Comparison of ENCODE assay signal across 15 cellular contexts in the genomic region with DNA sequence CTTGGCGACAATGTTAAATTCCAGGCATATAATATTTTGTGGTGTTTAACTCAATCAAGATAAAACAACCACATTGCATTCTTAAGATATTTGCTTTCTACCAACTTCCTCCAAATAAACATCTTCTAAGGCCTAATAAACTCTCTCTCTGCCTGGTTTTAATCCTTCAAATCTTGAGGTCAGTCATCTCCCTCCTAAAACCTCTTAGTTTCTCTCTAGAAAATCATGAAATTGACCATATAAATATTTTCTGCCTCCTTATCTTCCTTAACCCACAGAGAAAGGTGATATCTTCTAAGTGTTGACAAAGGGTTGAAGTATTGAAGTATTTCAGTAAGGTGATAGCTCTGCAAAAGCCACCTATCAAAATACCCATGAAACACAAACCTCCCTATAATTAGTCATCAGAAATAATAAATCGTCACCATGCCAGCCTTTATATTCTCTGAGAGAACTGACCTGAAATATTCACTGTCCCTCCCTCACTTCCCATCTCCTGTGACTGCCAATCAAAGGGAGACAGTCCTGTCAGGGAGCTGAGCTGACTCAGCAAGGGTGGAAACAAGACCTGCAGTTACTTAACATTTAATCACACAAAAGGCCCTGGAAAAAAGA.
A peak's percentile ranks its signal among the peaks of the same experiment; 100 is the strongest.
DNase-seq lines count a peak whose midpoint lies in the region; ATAC-seq and TF ChIP-seq lines count a peak whose summit lies in the region.
"Had no signal": no experiment of that assay in that cellular context is flagged by ENCODE, and none has a peak within 500 bp of the region (broad histone marks: within the 10 kb centered on the region; RNA-seq: fewer than 3 reads in every experiment).

No MANE protein-coding gene starts in this region.

- H3K18ac ChIP-seq in H9 (ENCODE audit: insufficient read length, low read depth, low read length) (no peak overlapping the region), neuronal stem cell (ENCODE audit: low read length) (no peak overlapping the region)

- no peak overlapping the region for H4K5ac ChIP-seq in H9 (ENCODE audit: insufficient read length, low read depth, low read length)

- H2BK12ac ChIP-seq in H9 (ENCODE audit: insufficient read length, low read depth, low read length) (no peak overlapping the region), neuronal stem cell (ENCODE audit: low read length) (no peak overlapping the region)

- no peaks in the 10 kb centered on the region for H3K27me3 Mint-ChIP-seq in H9 (ENCODE audit: low read depth)
- H3K27me3 Mint-ChIP-seq: activated CD8-positive, alpha-beta T cell treated with anti-CD3 and anti-CD28 coated beads for 36 hours; activated naive CD8-positive, alpha-beta T cell had no signal

- H3K36me3 ChIP-seq in PC-3 (ENCODE audit: low read depth, low read length) (no peaks in the 10 kb centered on the region), neuronal stem cell (replicated peaks in 1 of 2; ENCODE audit: control insufficient read depth in 2 of 2, insufficient read depth in 2 of 2, low read length in 2 of 2) (no peaks in the 10 kb centered on the region)
- H3K36me3 ChIP-seq: spleen had no signal

- peaks cover 0 to 4% (median 0%) of the 10 kb centered on the region in 3 experiments; a peak in 2 of 7 replicates for H3K36me3 Mint-ChIP-seq in H9 (ENCODE audit: insufficient read depth in 1 of 3, low read depth in 3 of 3)
- H3K36me3 Mint-ChIP-seq: activated naive CD8-positive, alpha-beta T cell had no signal

- TF ChIP-seq CTCF in H9 (conservative IDR thresholded peaks at IDR 0.05) (no peak), PC-3 (conservative IDR thresholded peaks at IDR 0.05; ENCODE audit: low read depth, low read length) (no peak)

- H3K4me3 ChIP-seq in PC-3 (ENCODE audit: low read length) (peak overlapping the region; percentile 29; the same call in 1 of the 2 replicates), neuronal stem cell (ENCODE audit: low read length in 2 of 2) (no peak overlapping the region)
- H3K4me3 ChIP-seq: spleen had no signal

- H2AK5ac ChIP-seq in H9 (ENCODE audit: insufficient read length, low read length) (no peak overlapping the region), neuronal stem cell (ENCODE audit: low read depth, low read length) (no peak overlapping the region)

- H3K9me3 ChIP-seq in H9 (ENCODE audit: control insufficient read depth, low read depth, low read length): no peaks in the 10 kb centered on the region
- H3K9me3 ChIP-seq in PC-3 (ENCODE audit: low read length): no peaks in the 10 kb centered on the region
- H3K9me3 ChIP-seq in neuronal stem cell (replicated peaks in 1 of 2; ENCODE audit: control insufficient read depth in 2 of 2, insufficient read depth in 1 of 2, low read depth in 1 of 2, low read length in 2 of 2): no peaks in the 10 kb centered on the region

- H3K27ac Mint-ChIP-seq in H9: peak overlapping the region in 2 of 3 experiments; percentile 1 to 13; a peak in 3 of 7 replicates
- H3K27ac Mint-ChIP-seq: activated CD8-positive, alpha-beta T cell treated with anti-CD3 and anti-CD28 coated beads for 36 hours; activated naive CD8-positive, alpha-beta T cell had no signal

- H3K4me3 Mint-ChIP-seq in H9: no peak overlapping the region
- H3K4me3 Mint-ChIP-seq: activated CD8-positive, alpha-beta T cell treated with anti-CD3 and anti-CD28 coated beads for 36 hours; activated naive CD8-positive, alpha-beta T cell had no signal

- BruUV-seq in PC-3 (replicated peaks; lab: Mats Ljungman, UMichigan): no TSS peak

- H3K9me3 Mint-ChIP-seq in H9: peaks cover 0 to 6% of the 10 kb centered on the region in 2 experiments; a peak in 3 of 5 replicates

- H2BK120ac ChIP-seq in H9 (ENCODE audit: low read depth, low read length, poor library complexity, severe bottlenecking) (no peak overlapping the region), neuronal stem cell (ENCODE audit: low read depth, low read length) (no peak overlapping the region)

- no peak overlapping the region for H3T11ph ChIP-seq in H9 (ENCODE audit: low read length)

- no peak overlapping the region for H3K14ac ChIP-seq in H9 (ENCODE audit: insufficient read depth, low read length)
- no peak overlapping the region for H3K14ac ChIP-seq in neuronal stem cell (ENCODE audit: low read length)

- H2BK20ac ChIP-seq in H9 (ENCODE audit: low read depth, low read length, poor library complexity, severe bottlenecking): no peak overlapping the region

- no peak overlapping the region for H3K4ac ChIP-seq in H9 (ENCODE audit: low read depth, low read length)
- H3K4ac ChIP-seq in neuronal stem cell (ENCODE audit: low read length): no peak overlapping the region

- H4K8ac ChIP-seq in H9 (replicated peaks; ENCODE audit: insufficient read length, low read depth, low read length) (no peak overlapping the region), neuronal stem cell (ENCODE audit: low read depth, low read length) (no peak overlapping the region)

- no peaks in the 10 kb centered on the region for H3K27me3 ChIP-seq in H9 (ENCODE audit: insufficient read depth, low read length)
- no peaks in the 10 kb centered on the region for H3K27me3 ChIP-seq in PC-3 (ENCODE audit: low read length)
- no peaks in the 10 kb centered on the region for H3K27me3 ChIP-seq in neuronal stem cell (ENCODE audit: control insufficient read depth in 3 of 3, insufficient read depth in 3 of 3, low read depth in 1 of 3, low read length in 3 of 3)
- H3K27me3 ChIP-seq: spleen had no signal

- no peak overlapping the region for H3K27ac ChIP-seq in H9 (ENCODE audit: insufficient read length, low read depth, low read length)
- peak overlapping the region; percentile 79 for H3K27ac ChIP-seq in PC-3 (ENCODE audit: low read length)
- H3K27ac ChIP-seq in neuronal stem cell (replicated peaks; ENCODE audit: low read length): no peak overlapping the region

- H3K79me1 ChIP-seq in H9 (ENCODE audit: insufficient read depth, low read depth, low read length, poor library complexity, severe bottlenecking): no peaks in the 10 kb centered on the region
- H3K79me1 ChIP-seq in neuronal stem cell (ENCODE audit: low read depth, low read length): no peaks in the 10 kb centered on the region

- H2AFZ ChIP-seq in H9 (ENCODE audit: low read length) (no peak overlapping the region), PC-3 (ENCODE audit: low read length) (peak overlapping the region; percentile 38; the same call in 1 of the 2 replicates), neuronal stem cell (ENCODE audit: low read length) (peak overlapping the region; percentile 46)

- intact Hi-C loops in PC-3 (cut with micrococcal nuclease): loop anchor here (1.0 to 5.0 kb wide), 2 partner anchors 139 to 164 kb away; no protein-coding TSS in a partner anchor

- H3K4me1 ChIP-seq in H9 (ENCODE audit: insufficient read depth, low read length) (no peaks in the 10 kb centered on the region), PC-3 (ENCODE audit: insufficient read depth, low read length) (peaks cover 27% of the 10 kb centered on the region), neuronal stem cell (ENCODE audit: control insufficient read depth in 2 of 2, insufficient read depth in 1 of 2, low read depth in 1 of 2, low read length in 2 of 2) (peaks cover 0 to 4% of the 10 kb centered on the region in 2 donors)
- H3K4me1 ChIP-seq: spleen had no signal

- H2BK5ac ChIP-seq in H9 (ENCODE audit: insufficient read length, low read length) (no peak overlapping the region), neuronal stem cell (ENCODE audit: low read length) (no peak overlapping the region)

- H3K4me2 ChIP-seq in H9 (ENCODE audit: insufficient read depth, insufficient read length, low read length): no peak overlapping the region
- peak overlapping the region; percentile 76 for H3K4me2 ChIP-seq in PC-3 (ENCODE audit: low read length)
- no peak overlapping the region for H3K4me2 ChIP-seq in neuronal stem cell (ENCODE audit: insufficient read depth, low read length, poor library complexity, severe bottlenecking)

- no peaks in the 10 kb centered on the region for H3K23me2 ChIP-seq in H9 (ENCODE audit: insufficient read length, low read depth, low read length, poor library complexity, severe bottlenecking)

- no peak overlapping the region for H3K23ac ChIP-seq in H9 (ENCODE audit: insufficient read length, low read depth, low read length)
- H3K23ac ChIP-seq in neuronal stem cell (ENCODE audit: low read depth, low read length, poor library complexity): no peak overlapping the region

- H4K91ac ChIP-seq in H9 (ENCODE audit: insufficient read length, low read depth, low read length) (no peak overlapping the region), neuronal stem cell (ENCODE audit: low read depth, low read length, poor library complexity) (no peak overlapping the region)

- POLR2A ChIA-PET in PC-3 (lab: Charles Lee; ENCODE audit: unreplicated experiment): no interaction called here

- H3K9me2 ChIP-seq in PC-3 (replicated peaks; ENCODE audit: low read length): no peaks in the 10 kb centered on the region

- peaks cover 14 to 15% of the 10 kb centered on the region in 2 experiments for H3K4me1 Mint-ChIP-seq in H9

- no peaks in the 10 kb centered on the region for H3K79me2 ChIP-seq in H9 (ENCODE audit: insufficient read depth, low read length)
- no peaks in the 10 kb centered on the region for H3K79me2 ChIP-seq in PC-3 (ENCODE audit: low read length)

- peaks cover 5% of the 10 kb centered on the region for H3F3A ChIP-seq in PC-3 (ENCODE audit: low read length, unreplicated experiment)

- H2BK15ac ChIP-seq in H9 (ENCODE audit: low read depth, low read length): no peak overlapping the region
- H2BK15ac ChIP-seq in neuronal stem cell (ENCODE audit: low read length): no peak overlapping the region

- CTCF ChIA-PET in PC-3 (lab: Charles Lee): no interaction called here

- no peak overlapping the region for H3K9ac ChIP-seq in H9 (ENCODE audit: extremely low read depth, insufficient read length, low read length)
- H3K9ac ChIP-seq in PC-3 (ENCODE audit: low read length): peak overlapping the region; percentile 23
- H3K9ac ChIP-seq in neuronal stem cell (ENCODE audit: low read depth, low read length, poor library complexity): no peak overlapping the region

- no peak overlapping the region for H3K56ac ChIP-seq in H9 (ENCODE audit: insufficient read length, low read depth, low read length)

- no CpG with 5 or more reads among the region's 2 CpGs for WGBS in H9 (ENCODE audit: extremely low coverage, insufficient read length, low lambda C conversion rate)
- no CpG with 5 or more reads among the region's 2 CpGs for WGBS in neuronal stem cell (ENCODE audit: extremely low coverage in 2 of 2, insufficient read length in 2 of 2, insufficient replicate concordance in 1 of 2), 2 donors

- no peak for DNase-seq in H9
- peak; percentile 95 for DNase-seq in PC-3
- DNase-seq in neuronal stem cell (ENCODE audit: low spot score): no peak
- no peak for DNase-seq in nucleus accumbens (lab: John Stamatoyannopoulos, UW)
- DNase-seq in dedifferentiated amniotic fluid mesenchymal stem cell (ENCODE audit: extremely low spot score): no peak
- no peak for DNase-seq in DMS79 treated with DMSO at 0.1 percent for 48 hours (lab: John Stamatoyannopoulos, UW)
- DNase-seq in stimulated activated CD4-positive, alpha-beta T cell treated with anti-CD3 and anti-CD28 coated beads, Interleukin-2, amount 100 ng/mL, for 24 hours: no peak
- DNase-seq: activated CD8-positive, alpha-beta T cell treated with anti-CD3 and anti-CD28 coated beads for 36 hours; HCEC 1CT; NCI-H774; spleen; stimulated activated CD8-positive, alpha-beta memory T cell treated with anti-CD3 and anti-CD28 coated beads, Interleukin-4, amount 100 ng/mL, for 48 hours; T-helper 2 cell had no signal

- ATAC-seq in PC-3 (peak; percentile 96), esophagus mucosa (peak; percentile 59)
- ATAC-seq: activated CD8-positive, alpha-beta T cell treated with anti-CD3 and anti-CD28 coated beads for 36 hours had no signal

- H4K20me1 ChIP-seq in H9 (ENCODE audit: control insufficient read depth, insufficient read depth, insufficient read length) (no peaks in the 10 kb centered on the region), PC-3 (ENCODE audit: low read length) (no peaks in the 10 kb centered on the region)
